ENCODE assay signal across 31 cellular contexts in genomic region chr17:60333628-60334031, GRCh38. TPM values are rescaled to one million over a fixed set of nuclear protein-coding genes. Genes with fewer than 3 reads are reported as not detected.
DNase-seq lines count a peak whose midpoint lies in the region; ATAC-seq, FAIRE-seq and TF ChIP-seq lines count a peak whose summit lies in the region.
"Had no signal": no experiment of that assay in that cellular context is flagged by ENCODE, and none has a peak within 500 bp of the region (broad histone marks: within the 10 kb centered on the region; RNA-seq: fewer than 3 reads in every experiment).

No MANE protein-coding gene starts in this region.

- H2BK5ac ChIP-seq in mesenchymal stem cell (ENCODE audit: low read depth, low read length, poor library complexity, severe bottlenecking), result no peak overlapping the region

- no peak for FAIRE-seq in GM19239 (lab: Jason Lieb, UNC)
- FAIRE-seq: pancreas, small intestine had no signal

- no peak overlapping the region for H3K4me2 ChIP-seq in mesenchymal stem cell (ENCODE audit: low read length, poor library complexity, severe bottlenecking)

- H2AK5ac ChIP-seq in mesenchymal stem cell (ENCODE audit: low read length, severe bottlenecking), result no peak overlapping the region

- H2BK15ac ChIP-seq in mesenchymal stem cell (ENCODE audit: low read depth, poor library complexity, severe bottlenecking), result no peak overlapping the region

- peaks cover 3 to 26% of the 10 kb centered on the region in 2 experiments for H3K36me3 ChIP-seq in mesenchymal stem cell (ENCODE audit: control insufficient read depth in 1 of 2, insufficient read depth in 2 of 2, low read depth in 1 of 2, low read length in 2 of 2)
- H3K36me3 ChIP-seq: pancreas had no signal

- peaks cover 3% of the 10 kb centered on the region for H3K4me1 ChIP-seq in mesenchymal stem cell (ENCODE audit: control insufficient read depth, insufficient read depth, low read depth, low read length)
- H3K4me1 ChIP-seq: Caco-2, pancreas had no signal

- H4K8ac ChIP-seq in mesenchymal stem cell (ENCODE audit: low read length), result no peak overlapping the region

- H3K4ac ChIP-seq in mesenchymal stem cell (ENCODE audit: low read depth in 1 of 2, low read length in 2 of 2), result no peak overlapping the region

- no peaks in the 10 kb centered on the region for H3K9me3 ChIP-seq in mesenchymal stem cell (ENCODE audit: control insufficient read depth, low read length)
- H3K9me3 ChIP-seq: Caco-2, pancreas had no signal

- no peak overlapping the region for H3K23ac ChIP-seq in mesenchymal stem cell (ENCODE audit: low read length in 2 of 2)

- no peak overlapping the region for H3K4me3 ChIP-seq in mesenchymal stem cell (ENCODE audit: insufficient read depth in 1 of 2, low read depth in 1 of 2, low read length in 2 of 2)
- H3K4me3 ChIP-seq: GM23248, pancreas had no signal

- H3K14ac ChIP-seq in mesenchymal stem cell (ENCODE audit: low read length in 2 of 2), result no peak overlapping the region

- H2BK120ac ChIP-seq in mesenchymal stem cell (ENCODE audit: low read depth, low read length), result no peak overlapping the region

- no peak overlapping the region for H2AFZ ChIP-seq in mesenchymal stem cell (ENCODE audit: low read depth, low read length)
- H2AFZ ChIP-seq: GM23248 had no signal

- WGBS in mesenchymal stem cell, result 33% methylated on average over 1 of the region's 2 CpGs

- DNase-seq in NCI-H1092 treated with DMSO at 0.1 percent for 48 hours (lab: John Stamatoyannopoulos, UW), result peak; percentile 6
- no peak for DNase-seq in NCI-H1092 (lab: John Stamatoyannopoulos, UW)
- peak; percentile 88 for DNase-seq in NCI-H1105 treated with DMSO at 0.1 percent for 48 hours (lab: John Stamatoyannopoulos, UW)
- DNase-seq in mesenchymal stem cell, result peak; percentile 38
- DNase-seq in activated gamma-delta T cell treated with Interleukin-2 at 50 U/mL for 16 hours, result no peak
- DNase-seq in GM19239 (ENCODE audit: insufficient read length, low spot score), result no peak
- DNase-seq: 8988T; activated CD4-positive, alpha-beta T cell treated with anti-CD3 and anti-CD28 coated beads for 48 hours; activated naive CD4-positive, alpha-beta T cell treated with anti-CD3 and anti-CD28 coated beads, Interleukin-2, amount 50 U/mL, for 16 hours; brain microvascular endothelial cell; Caco-2; DND-41; GM23248; HFFc6; hypothalamus; left colon; mammary epithelial cell; NCI-H2081 treated with DMSO at 0.1 percent for 48 hours; NCI-H526; pancreas; Right ventricle myocardium superior; small intestine; stimulated activated naive CD8-positive, alpha-beta T cell treated with anti-CD3 and anti-CD28 coated beads, Interleukin-15, Interleukin-2, amounts not matched to agents 100 U/mL and 50 U/mL, for 24 hours; SW 1271; T-helper 9 cell; WERI-Rb-1 had no signal

- H4K91ac ChIP-seq in mesenchymal stem cell (ENCODE audit: low read length), result no peak overlapping the region

- no peak overlapping the region for H3K27ac ChIP-seq in mesenchymal stem cell (ENCODE audit: low read length, poor library complexity, severe bottlenecking)
- H3K27ac ChIP-seq: brain microvascular endothelial cell, C4-2B, GM23248, pancreas, WERI-Rb-1 had no signal

- H2BK12ac ChIP-seq in mesenchymal stem cell (ENCODE audit: low read length in 2 of 2), result no peak overlapping the region

- peaks cover 22% of the 10 kb centered on the region for H3K79me1 ChIP-seq in mesenchymal stem cell (replicated peaks; ENCODE audit: low read length, poor library complexity, severe bottlenecking)

- H3K27me3 ChIP-seq in mesenchymal stem cell (ENCODE audit: control insufficient read depth in 1 of 2, insufficient read depth in 1 of 2, low read length in 2 of 2), result no peaks in the 10 kb centered on the region
- H3K27me3 ChIP-seq: brain microvascular endothelial cell, pancreas had no signal

- H3K18ac ChIP-seq in mesenchymal stem cell (ENCODE audit: low read depth in 1 of 2, low read length in 2 of 2), result no peak overlapping the region

- ATAC-seq in SK-N-SH treated with all-trans-retinoic acid at 6 μM for 48 hours (peak; percentile 63), GM19397 (IDR thresholded peaks at IDR 0.05; ENCODE audit: unreplicated experiment) (no peak)
- ATAC-seq: activated T-helper 17 cell treated with anti-CD3 and anti-CD28 coated beads, Interleukin-2, amount 50 U/mL, for 72 hours; left colon; Panc1; pancreas; stimulated activated naive CD8-positive, alpha-beta T cell treated with anti-CD3 and anti-CD28 coated beads, Interleukin-15, Interleukin-2, amounts not matched to agents 100 U/mL and 50 U/mL, for 24 hours had no signal

- H3K9ac ChIP-seq in mesenchymal stem cell (ENCODE audit: low read length), result peak overlapping the region; percentile 26
- H3K9ac ChIP-seq: GM23248 had no signal

TF ChIP-seq in SK-N-SH treated with all-trans-retinoic acid at 6 μM for 48 hours, 23 proteins besides CTCF, POLR2A, EP300 and RAD21:
- TF ChIP-seq RARB (CRISPR knock-in tag; IDR thresholded peaks at IDR 0.05) (no peak), TSHZ2 (CRISPR knock-in tag; IDR thresholded peaks at IDR 0.05) (no peak), TCF4 (CRISPR knock-in tag; IDR thresholded peaks at IDR 0.05; ENCODE audit: borderline replicate concordance) (peak; percentile 56; the same call in 1 of the 2 replicates), CSDC2 (CRISPR knock-in tag; IDR thresholded peaks at IDR 0.05) (no peak), ZNF8 (CRISPR knock-in tag; IDR thresholded peaks at IDR 0.05) (no peak), SNAI2 (CRISPR knock-in tag; IDR thresholded peaks at IDR 0.05) (no peak)

RNA-seq across cellular contexts. Expression of gene USP32, which starts 58.3 kb away (rescaled TPM):
- polyA plus RNA-seq in mesenchymal stem cell (2013, experiment 1 of 2), result 34.0 TPM
- polyA plus RNA-seq in mesenchymal stem cell (2013, experiment 2 of 2), result 35.1 TPM

Comparison
In these comparisons a context has a peak if more than half of its experiments do, and no peak if none do; other contexts are left out.
1. DNase-seq: peak in NCI-H1092 treated with DMSO at 0.1 percent for 48 hours (single experiment), NCI-H1105 treated with DMSO at 0.1 percent for 48 hours (single experiment) and mesenchymal stem cell (single experiment); none in NCI-H1092 (single experiment), activated gamma-delta T cell treated with Interleukin-2 at 50 U/mL for 16 hours (single experiment) and GM19239 (single experiment).